2 cellular contexts compared by ENCODE assay signal in the genomic region with DNA sequence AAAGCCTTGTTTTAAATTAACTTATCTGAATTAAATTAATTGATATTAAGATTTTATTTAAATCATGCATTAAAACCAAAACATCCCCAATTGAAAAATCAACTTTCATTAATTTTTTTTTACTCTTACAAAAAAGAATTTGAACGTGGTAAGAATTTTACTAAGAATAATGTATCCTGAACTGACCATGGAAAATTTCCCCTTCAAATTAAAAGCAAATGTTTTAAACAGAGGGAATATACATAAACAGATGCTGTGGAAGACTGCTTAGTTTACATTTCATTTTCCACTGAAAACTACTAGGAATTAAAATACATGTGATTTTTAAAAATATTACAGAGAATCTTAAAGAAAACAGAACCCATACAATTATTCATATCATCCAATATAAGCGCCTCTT.
TF ChIP-seq lines count a peak whose summit lies in the region.

No MANE protein-coding gene starts in this region.

TF ChIP-seq in SK-N-SH, 30 proteins besides CTCF, POLR2A, EP300 and RAD21 (continued from another document):
- TF ChIP-seq TCF12 (IDR thresholded peaks at IDR 0.05) (no peak), EZH2phosphoT487 (IDR thresholded peaks at IDR 0.05; ENCODE audit: borderline replicate concordance, low read depth) (no peak), FOSL2 (IDR thresholded peaks at IDR 0.05; ENCODE audit: borderline replicate concordance, low read depth) (no peak)
- TF ChIP-seq, protein P1, sequence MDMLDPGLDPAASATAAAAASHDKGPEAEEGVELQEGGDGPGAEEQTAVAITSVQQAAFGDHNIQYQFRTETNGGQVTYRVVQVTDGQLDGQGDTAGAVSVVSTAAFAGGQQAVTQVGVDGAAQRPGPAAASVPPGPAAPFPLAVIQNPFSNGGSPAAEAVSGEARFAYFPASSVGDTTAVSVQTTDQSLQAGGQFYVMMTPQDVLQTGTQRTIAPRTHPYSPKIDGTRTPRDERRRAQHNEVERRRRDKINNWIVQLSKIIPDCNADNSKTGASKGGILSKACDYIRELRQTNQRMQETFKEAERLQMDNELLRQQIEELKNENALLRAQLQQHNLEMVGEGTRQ (IDR thresholded peaks at IDR 0.05; ENCODE audit: borderline replicate concordance, low read depth, low read length) = no peak

TF ChIP-seq in SK-N-SH treated with all-trans-retinoic acid at 6 μM for 48 hours, 23 proteins besides CTCF, POLR2A, EP300 and RAD21 (continued from another document):
- TF ChIP-seq TOX (CRISPR knock-in tag; IDR thresholded peaks at IDR 0.05; ENCODE audit: borderline replicate concordance) (no peak), OSR1 (CRISPR knock-in tag; IDR thresholded peaks at IDR 0.05) (no peak), ZFP3 (CRISPR knock-in tag; IDR thresholded peaks at IDR 0.05) (no peak), CSDC2 (CRISPR knock-in tag; IDR thresholded peaks at IDR 0.05) (no peak), ESRRG (CRISPR knock-in tag; IDR thresholded peaks at IDR 0.05) (no peak), ZNF70 (CRISPR knock-in tag; IDR thresholded peaks at IDR 0.05) (no peak), ARNTL (CRISPR knock-in tag; IDR thresholded peaks at IDR 0.05; ENCODE audit: borderline replicate concordance, low read depth) (no peak), POU6F1 (CRISPR knock-in tag; IDR thresholded peaks at IDR 0.05; ENCODE audit: borderline replicate concordance, low read depth) (no peak), ZNF8 (CRISPR knock-in tag; IDR thresholded peaks at IDR 0.05) (no peak), ZNF565 (CRISPR knock-in tag; conservative IDR thresholded peaks at IDR 0.05; ENCODE audit: low read depth) (no peak), PPARA (CRISPR knock-in tag; IDR thresholded peaks at IDR 0.05; ENCODE audit: borderline replicate concordance) (no peak), CREB5 (CRISPR knock-in tag; IDR thresholded peaks at IDR 0.05; ENCODE audit: low read depth) (no peak), RARB (CRISPR knock-in tag; IDR thresholded peaks at IDR 0.05) (no peak), PATZ1 (CRISPR knock-in tag; IDR thresholded peaks at IDR 0.05; ENCODE audit: borderline replicate concordance) (no peak)
- TF ChIP-seq, protein P2, sequence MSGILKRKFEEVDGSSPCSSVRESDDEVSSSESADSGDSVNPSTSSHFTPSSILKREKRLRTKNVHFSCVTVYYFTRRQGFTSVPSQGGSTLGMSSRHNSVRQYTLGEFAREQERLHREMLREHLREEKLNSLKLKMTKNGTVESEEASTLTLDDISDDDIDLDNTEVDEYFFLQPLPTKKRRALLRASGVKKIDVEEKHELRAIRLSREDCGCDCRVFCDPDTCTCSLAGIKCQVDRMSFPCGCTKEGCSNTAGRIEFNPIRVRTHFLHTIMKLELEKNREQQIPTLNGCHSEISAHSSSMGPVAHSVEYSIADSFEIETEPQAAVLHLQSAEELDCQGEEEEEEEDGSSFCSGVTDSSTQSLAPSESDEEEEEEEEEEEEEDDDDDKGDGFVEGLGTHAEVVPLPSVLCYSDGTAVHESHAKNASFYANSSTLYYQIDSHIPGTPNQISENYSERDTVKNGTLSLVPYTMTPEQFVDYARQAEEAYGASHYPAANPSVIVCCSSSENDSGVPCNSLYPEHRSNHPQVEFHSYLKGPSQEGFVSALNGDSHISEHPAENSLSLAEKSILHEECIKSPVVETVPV (CRISPR knock-in tag; IDR thresholded peaks at IDR 0.05) = no peak
TF ChIP-seq in SK-N-SH treated with all-trans-retinoic acid at 6 μM for 48 hours: peak in this region for 0.
